ENCODE assay signal across 13 cellular contexts in the genomic region with DNA sequence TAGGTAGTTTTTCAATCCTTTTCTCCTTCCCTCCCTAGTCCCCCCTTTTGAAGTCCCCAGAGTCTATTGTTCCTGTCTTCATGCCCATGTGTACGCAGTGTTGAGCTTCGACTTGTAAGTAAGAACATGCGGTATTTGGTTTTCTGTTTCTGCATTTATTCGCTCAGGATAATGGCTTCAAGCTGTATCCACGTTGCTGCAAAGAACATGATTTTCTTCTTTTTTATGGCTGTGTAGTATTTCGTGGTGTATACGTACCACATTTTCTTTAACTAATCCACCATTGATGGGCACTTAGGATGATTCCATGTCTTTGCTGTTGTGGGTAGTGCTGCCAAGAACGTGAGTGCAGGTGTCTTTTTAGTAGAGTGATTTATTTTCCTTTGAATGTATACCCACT.
"Had no signal": no experiment of that assay in that cellular context is flagged by ENCODE, and none has a peak within 500 bp of the region (broad histone marks: within the 10 kb centered on the region; RNA-seq: fewer than 3 reads in every experiment).

No MANE protein-coding gene starts in this region.

- DNase-seq: activated CD4-positive, alpha-beta T cell treated with anti-CD3 and anti-CD28 coated beads, Interleukin-2, amount 10 ng/mL, durations not matched to agents 24 days and 14 days; activated CD4-positive, CD25-positive, alpha-beta regulatory T cell; activated CD8-positive, alpha-beta memory T cell treated with anti-CD3 and anti-CD28 coated beads for 24 hours; activated gamma-delta T cell treated with Interleukin-2 at 50 U/mL for 16 hours; activated naive CD8-positive, alpha-beta T cell treated with anti-CD3 and anti-CD28 coated beads, Interleukin-2, amount 10 ng/mL, durations not matched to agents 7 days and 5 days; anterior cingulate cortex; brain microvascular endothelial cell; effector CD8-positive, alpha-beta T cell; foreskin fibroblast; mesendoderm; right lobe of liver; thyroid gland had no signal

- H3K36me3 ChIP-seq: brain microvascular endothelial cell, right lobe of liver, thyroid gland had no signal

- ATAC-seq: right lobe of liver had no signal

- H3K9me3 ChIP-seq: right lobe of liver, thyroid gland had no signal

- H3K4me3 Mint-ChIP-seq: activated CD4-positive, alpha-beta T cell treated with anti-CD3 and anti-CD28 coated beads, Interleukin-2, amount 10 ng/mL, durations not matched to agents 24 days and 14 days; T-helper 2 cell treated with Interferon-gamma antibody and Interleukin-4, amounts not matched to agents 5 μg/mL and 100 μg/mL, for 36 hours had no signal

- H3K9me3 Mint-ChIP-seq: T-helper 2 cell treated with Interferon-gamma antibody and Interleukin-4, amounts not matched to agents 5 μg/mL and 100 μg/mL, for 36 hours had no signal

- H3K4me3 ChIP-seq: right lobe of liver, thyroid gland had no signal

- H3K27ac ChIP-seq: brain microvascular endothelial cell, right lobe of liver, thyroid gland had no signal

- H3K27me3 ChIP-seq: brain microvascular endothelial cell, right lobe of liver, thyroid gland had no signal

- H3K27ac Mint-ChIP-seq: activated CD4-positive, alpha-beta T cell treated with anti-CD3 and anti-CD28 coated beads, Interleukin-2, amount 10 ng/mL, durations not matched to agents 24 days and 14 days; T-helper 2 cell treated with Interferon-gamma antibody and Interleukin-4, amounts not matched to agents 5 μg/mL and 100 μg/mL, for 36 hours had no signal

- H3K27me3 Mint-ChIP-seq: activated CD4-positive, alpha-beta T cell treated with anti-CD3 and anti-CD28 coated beads, Interleukin-2, amount 10 ng/mL, durations not matched to agents 24 days and 14 days; activated naive CD8-positive, alpha-beta T cell treated with anti-CD3 and anti-CD28 coated beads, Interleukin-2, amount 10 ng/mL, durations not matched to agents 7 days and 5 days had no signal
